ENCODE assay signal across 8 cellular contexts in genomic region chr5:80487444-80487828, GRCh38. TPM values are rescaled to one million over a fixed set of nuclear protein-coding genes. Genes with fewer than 3 reads are reported as not detected.
DNase-seq lines count a peak whose midpoint lies in the region; ATAC-seq and TF ChIP-seq lines count a peak whose summit lies in the region.

No MANE protein-coding gene starts in this region.

- H3K4ac ChIP-seq in H9 (ENCODE audit: low read depth, low read length), result no peak overlapping the region

- ATAC-seq in WTC11 (no peak), right cardiac atrium (no peak), GM21423 (IDR thresholded peaks at IDR 0.05; ENCODE audit: unreplicated experiment) (no peak)

- H3K9me3 Mint-ChIP-seq in H9, result peaks cover 12 to 19% of the 10 kb centered on the region in 2 experiments
- H3K9me3 Mint-ChIP-seq in WTC11, result peaks cover 15% of the 10 kb centered on the region

- no peak overlapping the region for H3K56ac ChIP-seq in H9 (ENCODE audit: insufficient read length, low read depth, low read length)

- POLR2A ChIA-PET in WTC11 (lab: Charles Lee), result interaction anchor here (0.6 kb wide), 1 partner anchor 83 kb away, joined by 3 read pairs; the partner anchor contains the start of gene ANKRD34B

- H3K4me3 Mint-ChIP-seq in H9 (peak overlapping the region; percentile 80 to 90), WTC11 (peak overlapping the region; percentile 82)

- no peak overlapping the region for H4K91ac ChIP-seq in H9 (ENCODE audit: insufficient read length, low read depth, low read length)

- no peaks in the 10 kb centered on the region for H3K4me1 ChIP-seq in H9 (ENCODE audit: insufficient read depth, low read length)
- H3K4me1 ChIP-seq in right cardiac atrium (ENCODE audit: control insufficient read depth, insufficient read depth, low read length), result no peaks in the 10 kb centered on the region
- H3K4me1 ChIP-seq in skeletal muscle satellite cell (ENCODE audit: control insufficient read depth, insufficient read depth, low read length), result peaks cover 3% of the 10 kb centered on the region

- no CpG with 5 or more reads among the region's 18 CpGs for WGBS in H9 (ENCODE audit: extremely low coverage, insufficient read length, low lambda C conversion rate)
- WGBS in right cardiac atrium, result 60% methylated on average over 18 of the region's 18 CpGs

- intact Hi-C loops in right cardiac atrium (cut with DNase I), result loop anchor here in 2 of 4 donors (5.0 to 10.0 kb wide), 2 partner anchors 185 to 187 kb away; no protein-coding TSS in a partner anchor

- H3K4me3 ChIP-seq in right cardiac atrium (ENCODE audit: low read length) (peak overlapping the region; percentile 73), skeletal muscle satellite cell (ENCODE audit: low read length) (peak overlapping the region; percentile 86)

- no peaks in the 10 kb centered on the region for H3K27me3 ChIP-seq in H9 (ENCODE audit: insufficient read depth, low read length)
- no peaks in the 10 kb centered on the region for H3K27me3 ChIP-seq in right cardiac atrium (ENCODE audit: control insufficient read depth, insufficient read depth)
- H3K27me3 ChIP-seq in skeletal muscle satellite cell (ENCODE audit: control insufficient read depth, insufficient read depth, low read length), result no peaks in the 10 kb centered on the region

- no peak overlapping the region for H2BK12ac ChIP-seq in H9 (ENCODE audit: insufficient read length, low read depth, low read length)

- H2AK5ac ChIP-seq in H9 (ENCODE audit: insufficient read length, low read length), result no peak overlapping the region

- no peaks in the 10 kb centered on the region for H3K79me1 ChIP-seq in H9 (ENCODE audit: insufficient read depth, low read depth, low read length, poor library complexity, severe bottlenecking)

- TF ChIP-seq CTCF in H9 (conservative IDR thresholded peaks at IDR 0.05), result no peak
- no peak for TF ChIP-seq CTCF in WTC11 (IDR thresholded peaks at IDR 0.05)

- no peak overlapping the region for H4K5ac ChIP-seq in H9 (ENCODE audit: insufficient read length, low read depth, low read length)

- H3K36me3 ChIP-seq in skeletal muscle satellite cell (ENCODE audit: insufficient read depth, low read length), result peaks cover 8% of the 10 kb centered on the region

- H2BK120ac ChIP-seq in H9 (ENCODE audit: low read depth, low read length, poor library complexity, severe bottlenecking), result no peak overlapping the region

- H3K9me3 ChIP-seq in H9 (ENCODE audit: control insufficient read depth, low read depth, low read length) (no peaks in the 10 kb centered on the region), right cardiac atrium (ENCODE audit: control insufficient read depth, low read length) (no peaks in the 10 kb centered on the region), skeletal muscle satellite cell (replicated peaks; ENCODE audit: low read length) (no peaks in the 10 kb centered on the region)

- H3K9ac ChIP-seq in H9 (ENCODE audit: extremely low read depth, insufficient read length, low read length) (peak overlapping the region; percentile 11), skeletal muscle satellite cell (ENCODE audit: low read depth, low read length) (peak overlapping the region; percentile 83)

- H2BK5ac ChIP-seq in H9 (ENCODE audit: insufficient read length, low read length), result no peak overlapping the region

- CTCF ChIA-PET in WTC11 (lab: Charles Lee), result interaction anchor here (1.7 kb wide), 1 partner anchor 185 kb away, joined by 5 read pairs; no protein-coding TSS in a partner anchor

- H3K36me3 Mint-ChIP-seq in H9 (ENCODE audit: insufficient read depth in 1 of 3, low read depth in 3 of 3) (peaks cover 15 to 35% (median 25%) of the 10 kb centered on the region in 3 experiments), WTC11 (peaks cover 26% of the 10 kb centered on the region)

- no peak overlapping the region for H3K14ac ChIP-seq in H9 (ENCODE audit: insufficient read depth, low read length)

- H2BK20ac ChIP-seq in H9 (ENCODE audit: low read depth, low read length, poor library complexity, severe bottlenecking), result no peak overlapping the region

- H3K4me2 ChIP-seq in H9 (ENCODE audit: insufficient read depth, insufficient read length, low read length), result peak overlapping the region; percentile 27
- peak overlapping the region; percentile 98 for H3K4me2 ChIP-seq in skeletal muscle satellite cell (ENCODE audit: low read length)

- H2AFZ ChIP-seq in H9 (ENCODE audit: low read length), result no peak overlapping the region

- no peak overlapping the region for H3K18ac ChIP-seq in H9 (ENCODE audit: insufficient read length, low read depth, low read length)

- H3K4me1 Mint-ChIP-seq in H9, result peaks cover 23 to 25% of the 10 kb centered on the region in 2 experiments
- H3K4me1 Mint-ChIP-seq in WTC11, result peaks cover 42% of the 10 kb centered on the region

- H3K23me2 ChIP-seq in H9 (ENCODE audit: insufficient read length, low read depth, low read length, poor library complexity, severe bottlenecking), result no peaks in the 10 kb centered on the region

- H3K79me2 ChIP-seq in H9 (ENCODE audit: insufficient read depth, low read length), result no peaks in the 10 kb centered on the region

- DNase-seq in H9 (no peak), WTC11 (ENCODE audit: low spot score) (no peak), right cardiac atrium (peak in 1 of 3 donors; percentile 43), pons (ENCODE audit: low spot score) (no peak), kidney tubule cell (ENCODE audit: low spot score) (no peak)
- no peak for DNase-seq in stimulated activated CD4-positive, alpha-beta T cell treated with anti-CD3 and anti-CD28 coated beads, Interleukin-2, amount 100 ng/mL, for 48 hours

- H4K8ac ChIP-seq in H9 (replicated peaks; ENCODE audit: insufficient read length, low read depth, low read length), result no peak overlapping the region

- no peak overlapping the region for H3K23ac ChIP-seq in H9 (ENCODE audit: insufficient read length, low read depth, low read length)

- no peaks in the 10 kb centered on the region for H4K20me1 ChIP-seq in H9 (ENCODE audit: control insufficient read depth, insufficient read depth, insufficient read length)

- H3K27me3 Mint-ChIP-seq in H9 (ENCODE audit: low read depth) (no peaks in the 10 kb centered on the region; the same call in 1 of the 2 replicates), WTC11 (ENCODE audit: low read depth) (no peaks in the 10 kb centered on the region)

- H3K27ac ChIP-seq in H9 (ENCODE audit: insufficient read length, low read depth, low read length) (no peak overlapping the region), right cardiac atrium (ENCODE audit: low read length) (peak overlapping the region; percentile 37)

- no peak overlapping the region for H3T11ph ChIP-seq in H9 (ENCODE audit: low read length)

- H3K27ac Mint-ChIP-seq in H9 (peak overlapping the region in 2 of 3 experiments; percentile 83 to 85; a peak in 5 of 7 replicates), WTC11 (peak overlapping the region; percentile 84)

- H2BK15ac ChIP-seq in H9 (ENCODE audit: low read depth, low read length), result no peak overlapping the region

TF ChIP-seq in WTC11, 78 proteins besides CTCF, POLR2A, EP300 and RAD21:
- TF ChIP-seq HMGXB4 (CRISPR knock-in tag; IDR thresholded peaks at IDR 0.05) (0 out of 2 replicates have a peak, but pooled peaks have one; percentile 7), MXD4 (CRISPR knock-in tag; IDR thresholded peaks at IDR 0.05; ENCODE audit: borderline replicate concordance) (no peak)

RNA-seq across cellular contexts. Expression of gene FAM151B, which starts 0.5 kb away (rescaled TPM):
- total RNA-seq in H9 (2021), result 0.72 and 0.79 TPM in 2 replicates
- 0.48 to 0.94 TPM (median 0.62 TPM) in 3 replicates for total RNA-seq in WTC11 (2021)
- total RNA-seq in right cardiac atrium, result 1 to 10 TPM; 2.0 to 3.4 (median 2.3) TPM
- 0.59 TPM for polyA plus RNA-seq in right cardiac atrium
- 1.5 and 2.6 TPM in 2 replicates for total RNA-seq in skeletal muscle satellite cell (2012; rRNA removed)
